In genomic region chr21:17139696-17140095, GRCh38 we compare ENCODE assay signal across 11 cellular contexts.
DNase-seq lines count a peak whose midpoint lies in the region; FAIRE-seq and TF ChIP-seq lines count a peak whose summit lies in the region.
"Had no signal": no experiment of that assay in that cellular context is flagged by ENCODE, and none has a peak within 500 bp of the region (broad histone marks: within the 10 kb centered on the region; RNA-seq: fewer than 3 reads in every experiment).

No MANE protein-coding gene starts in this region.

- TF ChIP-seq RAD21 in liver (IDR thresholded peaks at IDR 0.05) = no peak

- H3K27ac ChIP-seq in ACC112 (ENCODE audit: low read depth, low read length) (no peak overlapping the region), liver (ENCODE audit: low read depth in 1 of 2, low read length in 2 of 2) (no peak overlapping the region)

- no peaks in the 10 kb centered on the region for H3K9me3 Mint-ChIP-seq in activated naive CD8-positive, alpha-beta T cell (ENCODE audit: low read depth)

- H3K4me3 Mint-ChIP-seq in activated naive CD8-positive, alpha-beta T cell = peak overlapping the region; percentile 81

- no peak for FAIRE-seq in frontal cortex (lab: Jason Lieb, UNC)

- peaks cover 17% of the 10 kb centered on the region; the same call in 1 of the 2 replicates for H3K27me3 ChIP-seq in ACC112 (ENCODE audit: insufficient read depth, low read length)
- no peaks in the 10 kb centered on the region for H3K27me3 ChIP-seq in liver (ENCODE audit: control insufficient read depth in 4 of 4, insufficient read depth in 4 of 4, low read length in 3 of 4)

- H3K36me3 Mint-ChIP-seq in activated naive CD8-positive, alpha-beta T cell = no peaks in the 10 kb centered on the region

- H3K4me1 ChIP-seq in ACC112 (ENCODE audit: control insufficient read depth, insufficient read depth, low read length, unreplicated experiment) (no peaks in the 10 kb centered on the region), liver (ENCODE audit: control insufficient read depth in 4 of 4, insufficient read depth in 4 of 4, low read length in 3 of 4) (no peaks in the 10 kb centered on the region)

- H3K27ac Mint-ChIP-seq in activated naive CD8-positive, alpha-beta T cell = peak overlapping the region; percentile 6

- H3K36me3 ChIP-seq in ACC112 (ENCODE audit: insufficient read depth, low read length) (no peaks in the 10 kb centered on the region), liver (ENCODE audit: control insufficient read depth in 4 of 4, insufficient read depth in 3 of 4, low read depth in 1 of 4, low read length in 3 of 4) (no peaks in the 10 kb centered on the region)

- peak; percentile 4 for DNase-seq in KG1 (lab: John Stamatoyannopoulos, UW)
- no peak for DNase-seq in NCI-H345 (lab: John Stamatoyannopoulos, UW)
- no peak for DNase-seq in frontal cortex (ENCODE audit: low spot score in 2 of 2)
- no peak for DNase-seq in NCI-H446 (lab: John Stamatoyannopoulos, UW)
- no peak for DNase-seq in erythroblast (lab: John Stamatoyannopoulos, UW)
- DNase-seq: activated CD4-positive, alpha-beta T cell treated with anti-CD3 and anti-CD28 coated beads for 48 hours; glutamatergic neuron; MV-4-11 had no signal

- no peak for TF ChIP-seq POLR2A in erythroblast (IDR thresholded peaks at IDR 0.05; ENCODE audit: low read length)

- TF ChIP-seq CTCF in liver (IDR thresholded peaks at IDR 0.05; ENCODE audit: low read depth, low read length, missing input control) = no peak

- H2AFZ ChIP-seq in ACC112 (ENCODE audit: low read length, unreplicated experiment) = peak overlapping the region; percentile 61

- WGBS in liver = 68% methylated on average over 5 of the region's 5 CpGs

- H3K27me3 Mint-ChIP-seq in activated naive CD8-positive, alpha-beta T cell = no peaks in the 10 kb centered on the region

- no peak overlapping the region for H3K9ac ChIP-seq in liver (ENCODE audit: low read depth in 1 of 2, low read length in 2 of 2)

- H3K4me3 ChIP-seq in ACC112 (ENCODE audit: low read depth, low read length) = peak overlapping the region; percentile 86
- peak overlapping the region in 2 of 3 donors; percentile 8 to 19 for H3K4me3 ChIP-seq in liver (ENCODE audit: low read depth in 1 of 3, low read length in 3 of 3)

- no peaks in the 10 kb centered on the region for H3K79me2 ChIP-seq in ACC112 (ENCODE audit: control insufficient read depth, insufficient read depth, low read length, unreplicated experiment)

- peaks cover 4% of the 10 kb centered on the region for H3K4me1 Mint-ChIP-seq in activated naive CD8-positive, alpha-beta T cell (ENCODE audit: low read depth)

- H3K9me3 ChIP-seq in liver (ENCODE audit: control insufficient read depth in 4 of 4, low read length in 3 of 4) = no peaks in the 10 kb centered on the region

TF ChIP-seq in liver, 16 proteins besides CTCF, POLR2A, EP300 and RAD21:
- TF ChIP-seq ATF3 (IDR thresholded peaks at IDR 0.05) = no peak
- no peak for TF ChIP-seq NR2F2 (IDR thresholded peaks at IDR 0.05)
- TF ChIP-seq REST (IDR thresholded peaks at IDR 0.05) = no peak
- TF ChIP-seq ZBTB33 (IDR thresholded peaks at IDR 0.05) = no peak
- TF ChIP-seq RXRA (IDR thresholded peaks at IDR 0.05) = no peak
- no peak for TF ChIP-seq TAF1 (conservative IDR thresholded peaks at IDR 0.05)
- TF ChIP-seq MAX (IDR thresholded peaks at IDR 0.05) = no peak
